8 cellular contexts compared by ENCODE assay signal in genomic region chr3:4351164-4351855, GRCh38. TPM values are rescaled to one million over a fixed set of nuclear protein-coding genes. Genes with fewer than 3 reads are reported as not detected.
DNase-seq lines count a peak whose midpoint lies in the region; ATAC-seq and TF ChIP-seq lines count a peak whose summit lies in the region.

No MANE protein-coding gene starts in this region.

- peak; percentile 58 for TF ChIP-seq CTCF in CD4-positive, alpha-beta T cell (IDR thresholded peaks at IDR 0.05)
- TF ChIP-seq CTCF in HCT116 (IDR thresholded peaks at IDR 0.05 in 2 of 3, conservative IDR thresholded peaks at IDR 0.05 in 1 of 3; ENCODE audit: borderline replicate concordance in 1 of 3, insufficient read depth in 1 of 3, low read depth in 2 of 3, low read length in 2 of 3) = no peak

- H3K27ac ChIP-seq in CD4-positive, alpha-beta T cell (ENCODE audit: low read depth, low read length) = peak overlapping the region; percentile 25
- H3K27ac ChIP-seq in HCT116 (ENCODE audit: low read depth, low read length) = no peak overlapping the region
- H3K27ac ChIP-seq in duodenal mucosa (ENCODE audit: low read depth, low read length) = no peak overlapping the region
- H3K27ac ChIP-seq in skin epidermis = peak overlapping the region in 12 of 21 experiments; percentile 18 to 82 (median 51)

- H3K4me1 Mint-ChIP-seq in CD4-positive, alpha-beta T cell (ENCODE audit: low read depth) = peaks cover 19% of the 10 kb centered on the region
- H3K4me1 Mint-ChIP-seq in T-cell = peaks cover 7 to 15% (median 15%) of the 10 kb centered on the region in 3 donors

- DNase-seq in CD4-positive, alpha-beta T cell = no peak
- DNase-seq in HCT116 (ENCODE audit: low read depth, low spot score) (no peak), T-cell (peak in 12 of 34 experiments; percentile 1 to 34 (median 6)), HAP-1 (ENCODE audit: low spot score in 2 of 2) (no peak), SW480 (ENCODE audit: low spot score) (no peak), SKM-1 (lab: John Stamatoyannopoulos, UW; ENCODE audit: unreplicated experiment) (no peak)

- H3K27me3 Mint-ChIP-seq in CD4-positive, alpha-beta T cell = no peaks in the 10 kb centered on the region
- H3K27me3 Mint-ChIP-seq in T-cell = no peaks in the 10 kb centered on the region

- no peaks in the 10 kb centered on the region for H4K20me1 ChIP-seq in HCT116 (ENCODE audit: insufficient read depth)

- H3K9me3 Mint-ChIP-seq in CD4-positive, alpha-beta T cell = no peaks in the 10 kb centered on the region
- no peaks in the 10 kb centered on the region for H3K9me3 Mint-ChIP-seq in T-cell

- intact Hi-C loops in CD4-positive, alpha-beta T cell (cut with DNase I, micrococcal nuclease) = loop anchor here (1.0 to 10.0 kb wide), 4 partner anchors 143 to 705 kb away; partner anchors contain the start of gene ITPR1 (in 1 of the 2)
- intact Hi-C loops in HCT116 (cut with micrococcal nuclease) = loop anchor here (10.0 kb wide), 1 partner anchor 703 kb away; no protein-coding TSS in a partner anchor

- H3K4me3 ChIP-seq in HCT116 (replicated peaks in 1 of 2; ENCODE audit: low read depth in 1 of 2, low read length in 2 of 2) (no peak overlapping the region), duodenal mucosa (ENCODE audit: low read depth in 1 of 2, low read length in 2 of 2) (peak overlapping the region; percentile 7 to 45), skin epidermis (peak overlapping the region in 5 of 7 experiments; percentile 4 to 24 (median 16)), HAP-1 (no peak overlapping the region)

- H3K36me3 ChIP-seq in HCT116 (ENCODE audit: control insufficient read depth in 1 of 2, insufficient read depth in 2 of 2, low read length in 2 of 2) (no peaks in the 10 kb centered on the region), duodenal mucosa (ENCODE audit: control insufficient read depth in 1 of 2, insufficient read depth in 2 of 2, low read length in 2 of 2) (no peaks in the 10 kb centered on the region), HAP-1 (replicated peaks) (no peaks in the 10 kb centered on the region)

- H3K36me3 Mint-ChIP-seq in CD4-positive, alpha-beta T cell (ENCODE audit: low read depth) = no peaks in the 10 kb centered on the region
- H3K36me3 Mint-ChIP-seq in T-cell = no peaks in the 10 kb centered on the region

- in situ Hi-C loops in HAP-1 (cut with MboI; ENCODE audit: low sequenced_read_pairs) = loop anchor here (10.0 kb wide), 1 partner anchor 283 kb away; no protein-coding TSS in a partner anchor

- H3K4me2 ChIP-seq in HCT116 (ENCODE audit: low read length) = no peak overlapping the region

- no peak for TF ChIP-seq RAD21 in HCT116 (IDR thresholded peaks at IDR 0.05; ENCODE audit: low read depth)

- no peak overlapping the region for H2AFZ ChIP-seq in HCT116 (ENCODE audit: low read depth, low read length, poor library complexity, severe bottlenecking)

- POLR2A ChIA-PET in CD4-positive, alpha-beta T cell (lab: Charles Lee) = interaction anchor here (0.6 to 1.6 kb wide), 7 partner anchors 116 to 1178 kb away, joined by 3 to 11 read pairs (median 3); partner anchors contain the start of genes ITPR1 and SUMF1
- POLR2A ChIA-PET in HCT116 (lab: Charles Lee) (interaction anchor here (1.1 to 1.4 kb wide), 3 partner anchors 142 to 282 kb away, joined by 3 read pairs; partner anchors contain the start of gene ITPR1), T-cell (lab: Charles Lee) (interaction anchor here in 1 of 2 donors (0.6 to 1.3 kb wide), 2 partner anchors 23 to 281 kb away, joined by 4 to 6 read pairs; no protein-coding TSS in a partner anchor)

- TF ChIP-seq POLR2A in HCT116 (IDR thresholded peaks at IDR 0.05; ENCODE audit: borderline replicate concordance, extremely low read depth, insufficient read depth, insufficient read length) = no peak

- no peaks in the 10 kb centered on the region for H3K9me2 ChIP-seq in HCT116 (ENCODE audit: insufficient read depth)

- no peaks in the 10 kb centered on the region for H3K27me3 ChIP-seq in CD4-positive, alpha-beta T cell (ENCODE audit: control insufficient read depth, insufficient read depth, low read length)
- no peaks in the 10 kb centered on the region for H3K27me3 ChIP-seq in HCT116 (ENCODE audit: insufficient read depth, low read length)
- H3K27me3 ChIP-seq in duodenal mucosa (ENCODE audit: control insufficient read depth in 1 of 2, insufficient read depth in 2 of 2, low read length in 2 of 2) = no peaks in the 10 kb centered on the region
- no peaks in the 10 kb centered on the region for H3K27me3 ChIP-seq in HAP-1 (ENCODE audit: low read depth)

- RAD21 ChIA-PET in HCT116 (lab: Charles Lee; ENCODE audit: low non-redundant PET in 1 of 2, low total read pairs in 2 of 2, uncharacterized antibody in 2 of 2, unreplicated experiment in 2 of 2) = interaction anchor here (1.0 to 1.8 kb wide), 3 partner anchors 235 to 282 kb away, joined by 3 to 10 read pairs (median 4); no protein-coding TSS in a partner anchor

- CTCF ChIA-PET in CD4-positive, alpha-beta T cell (lab: Charles Lee) = interaction anchor here (0.6 to 1.9 kb wide), 24 partner anchors 10 to 844 kb away, joined by 3 to 19 read pairs (median 4); partner anchors contain the start of genes ITPR1 and SETMAR
- CTCF ChIA-PET in HCT116 (lab: Charles Lee) (interaction anchor here (0.7 to 2.0 kb wide), 12 partner anchors 10 to 704 kb away, joined by 3 to 83 read pairs (median 4); no protein-coding TSS in a partner anchor), T-cell (lab: Charles Lee) (interaction anchor here (0.5 to 2.0 kb wide), 45 partner anchors 8 to 757 kb away, joined by 3 to 48 read pairs (median 4); partner anchors contain the start of gene ITPR1 (in 1 of the 2))

- BruUV-seq in HCT116 (replicated peaks; lab: Mats Ljungman, UMichigan) = no TSS peak

- H3K79me2 ChIP-seq in HCT116 (ENCODE audit: insufficient read depth, low read length) = no peaks in the 10 kb centered on the region

- H3K9ac ChIP-seq in HCT116 (ENCODE audit: low read length) (no peak overlapping the region), duodenal mucosa (ENCODE audit: low read depth in 1 of 2, low read length in 2 of 2) (peak overlapping the region in 1 of 2 donors; percentile 29)

- peak overlapping the region; percentile 10 for H3K27ac Mint-ChIP-seq in CD4-positive, alpha-beta T cell
- H3K27ac Mint-ChIP-seq in T-cell = peak overlapping the region; percentile 71 to 81

- H3K4me3 Mint-ChIP-seq in CD4-positive, alpha-beta T cell = peak overlapping the region; percentile 64
- H3K4me3 Mint-ChIP-seq in T-cell = peak overlapping the region; percentile 27 to 70 (median 62)

- ATAC-seq in CD4-positive, alpha-beta T cell (ENCODE audit: poor library complexity) = peak; percentile 61
- ATAC-seq in HCT116 = 0 out of 2 replicates have a peak, but pooled peaks have one; percentile 14
- peak; percentile 44 to 74 (median 70) for ATAC-seq in T-cell (replicated peaks in 1 of 4)

- no peaks in the 10 kb centered on the region for H3K9me3 ChIP-seq in CD4-positive, alpha-beta T cell (ENCODE audit: control insufficient read depth, low read length)
- H3K9me3 ChIP-seq in HCT116 (ENCODE audit: control insufficient read depth in 1 of 2, insufficient read depth in 1 of 2, low read depth in 1 of 2, low read length in 2 of 2) = no peaks in the 10 kb centered on the region
- no peaks in the 10 kb centered on the region for H3K9me3 ChIP-seq in duodenal mucosa (ENCODE audit: control insufficient read depth in 1 of 2, low read length in 2 of 2)
- no peaks in the 10 kb centered on the region for H3K9me3 ChIP-seq in HAP-1

- H3K4me1 ChIP-seq in HCT116 (ENCODE audit: control insufficient read depth in 1 of 2, insufficient read depth in 2 of 2, low read length in 2 of 2) = no peaks in the 10 kb centered on the region
- peaks cover 9 to 13% of the 10 kb centered on the region in 2 donors for H3K4me1 ChIP-seq in duodenal mucosa (ENCODE audit: control insufficient read depth in 1 of 2, insufficient read depth in 2 of 2, low read length in 2 of 2)
- H3K4me1 ChIP-seq in HAP-1 = peaks cover 10% of the 10 kb centered on the region

TF ChIP-seq in HCT116, 20 proteins besides CTCF, POLR2A, EP300 and RAD21 (continues in another document):
- no peak for TF ChIP-seq SRF (IDR thresholded peaks at IDR 0.05; ENCODE audit: low read depth)
- TF ChIP-seq, protein P1, sequence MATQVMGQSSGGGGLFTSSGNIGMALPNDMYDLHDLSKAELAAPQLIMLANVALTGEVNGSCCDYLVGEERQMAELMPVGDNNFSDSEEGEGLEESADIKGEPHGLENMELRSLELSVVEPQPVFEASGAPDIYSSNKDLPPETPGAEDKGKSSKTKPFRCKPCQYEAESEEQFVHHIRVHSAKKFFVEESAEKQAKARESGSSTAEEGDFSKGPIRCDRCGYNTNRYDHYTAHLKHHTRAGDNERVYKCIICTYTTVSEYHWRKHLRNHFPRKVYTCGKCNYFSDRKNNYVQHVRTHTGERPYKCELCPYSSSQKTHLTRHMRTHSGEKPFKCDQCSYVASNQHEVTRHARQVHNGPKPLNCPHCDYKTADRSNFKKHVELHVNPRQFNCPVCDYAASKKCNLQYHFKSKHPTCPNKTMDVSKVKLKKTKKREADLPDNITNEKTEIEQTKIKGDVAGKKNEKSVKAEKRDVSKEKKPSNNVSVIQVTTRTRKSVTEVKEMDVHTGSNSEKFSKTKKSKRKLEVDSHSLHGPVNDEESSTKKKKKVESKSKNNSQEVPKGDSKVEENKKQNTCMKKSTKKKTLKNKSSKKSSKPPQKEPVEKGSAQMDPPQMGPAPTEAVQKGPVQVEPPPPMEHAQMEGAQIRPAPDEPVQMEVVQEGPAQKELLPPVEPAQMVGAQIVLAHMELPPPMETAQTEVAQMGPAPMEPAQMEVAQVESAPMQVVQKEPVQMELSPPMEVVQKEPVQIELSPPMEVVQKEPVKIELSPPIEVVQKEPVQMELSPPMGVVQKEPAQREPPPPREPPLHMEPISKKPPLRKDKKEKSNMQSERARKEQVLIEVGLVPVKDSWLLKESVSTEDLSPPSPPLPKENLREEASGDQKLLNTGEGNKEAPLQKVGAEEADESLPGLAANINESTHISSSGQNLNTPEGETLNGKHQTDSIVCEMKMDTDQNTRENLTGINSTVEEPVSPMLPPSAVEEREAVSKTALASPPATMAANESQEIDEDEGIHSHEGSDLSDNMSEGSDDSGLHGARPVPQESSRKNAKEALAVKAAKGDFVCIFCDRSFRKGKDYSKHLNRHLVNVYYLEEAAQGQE (IDR thresholded peaks at IDR 0.05; ENCODE audit: low read depth) = no peak
- no peak for TF ChIP-seq EZH2phosphoT487 (IDR thresholded peaks at IDR 0.05; ENCODE audit: borderline replicate concordance)
- no peak for TF ChIP-seq ELF1 (IDR thresholded peaks at IDR 0.05; ENCODE audit: borderline replicate concordance, low read depth)
- TF ChIP-seq ZFX (IDR thresholded peaks at IDR 0.05) = no peak
- no peak for TF ChIP-seq TCF7L2 (IDR thresholded peaks at IDR 0.05; ENCODE audit: borderline replicate concordance, extremely low read depth, insufficient read depth, insufficient read length)
- no peak for TF ChIP-seq ZNF274 (IDR thresholded peaks at IDR 0.05; ENCODE audit: low read depth, low read length)
- no peak for TF ChIP-seq ATF3 (IDR thresholded peaks at IDR 0.05)

RNA-seq across cellular contexts. Expression of gene SETMAR, which starts 48.1 kb away (rescaled TPM):
- 1 to 10 TPM; 9.1 to 9.2 TPM for total RNA-seq in CD4-positive, alpha-beta T cell
- total RNA-seq in HCT116 (2021; ENCODE audit: unreplicated experiment) (9.4 TPM), T-cell (10 to 100 TPM; 10.5 to 12.4 (median 10.9) TPM)
- polyA plus RNA-seq in HCT116 (2012) = 3.6 and 5.9 TPM in 2 replicates

Comparison
In these comparisons a context has a peak if more than half of its experiments do, and no peak if none do; other contexts are left out.
1. ATAC-seq: peak in every context shown above with its lines; median percentile 70 in T-cell; 61 in CD4-positive, alpha-beta T cell; 14 in HCT116.
2. H3K27ac ChIP-seq: peak in CD4-positive, alpha-beta T cell (single experiment) and skin epidermis (12 of 21); none in HCT116 (single experiment) and duodenal mucosa (single experiment).
3. H3K4me3 ChIP-seq: peak in duodenal mucosa (2 of 2) and skin epidermis (5 of 7); none in HCT116 (0 of 2) and HAP-1 (single experiment).